22 cellular contexts compared by ENCODE assay signal in genomic region chr7:20561466-20561865, GRCh38. TPM values are rescaled to one million over a fixed set of nuclear protein-coding genes. Genes with fewer than 3 reads are reported as not detected.
DNase-seq lines count a peak whose midpoint lies in the region; TF ChIP-seq lines count a peak whose summit lies in the region.
"Had no signal": no experiment of that assay in that cellular context is flagged by ENCODE, and none has a peak within 500 bp of the region (broad histone marks: within the 10 kb centered on the region; RNA-seq: fewer than 3 reads in every experiment).

No MANE protein-coding gene starts in this region.

- DNase-seq in astrocyte of the hippocampus (ENCODE audit: low read depth, low spot score) (peak; percentile 73), foreskin melanocyte (peak; percentile 99), renal cortical epithelial cell (ENCODE audit: low read depth) (peak; percentile 79), NCI-H1436 treated with DMSO at 0.1 percent for 48 hours (lab: John Stamatoyannopoulos, UW) (no peak), C1 segment of cervical spinal cord (lab: John Stamatoyannopoulos, UW) (no peak), COR-L47 (lab: John Stamatoyannopoulos, UW) (no peak)
- DNase-seq: activated naive CD4-positive, alpha-beta T cell treated with Interleukin-2 at 50 U/mL for 16 hours; activated T-cell treated with anti-CD3 and anti-CD28 coated beads, Interleukin-2, amount 50 U/mL, for 24 hours; CD4-positive, CD25-positive, alpha-beta regulatory T cell; cortex of kidney; DMS153; left ventricle myocardium inferior; MM.1S; mucosa of descending colon; NCI-H1417; NCI-H510A treated with DMSO at 0.1 percent for 48 hours; pancreas; right cardiac atrium; stimulated activated naive CD4-positive, alpha-beta T cell treated with Interleukin-2 at 50 U/mL for 16 hours; testis had no signal

- peak; percentile 16; the same call in 1 of the 2 replicates for TF ChIP-seq EP300 in Ishikawa (IDR thresholded peaks at IDR 0.05; ENCODE audit: borderline replicate concordance)

- no peak for TF ChIP-seq RAD21 in Ishikawa (IDR thresholded peaks at IDR 0.05; ENCODE audit: low read depth)

TF ChIP-seq in Ishikawa, 13 proteins besides CTCF, POLR2A, EP300 and RAD21:
- TF ChIP-seq TEAD4 (IDR thresholded peaks at IDR 0.05) (peak; percentile 41; the same call in 1 of the 2 replicates), CREB1 (IDR thresholded peaks at IDR 0.05; ENCODE audit: low read depth) (no peak), EGR1 (IDR thresholded peaks at IDR 0.05) (no peak)

RNA-seq across cellular contexts. Expression of gene ABCB5, which starts 54.0 kb away (rescaled TPM):
- 0.10 TPM in 1 of 2 replicates, not detected in the other for total RNA-seq in renal cortical epithelial cell
- total RNA-seq: cardiac muscle cell; CD4-positive, CD25-positive, alpha-beta regulatory T cell; left ventricle myocardium inferior; right cardiac atrium had no signal

Comparison
In these comparisons a context has a peak if more than half of its experiments do, and no peak if none do; other contexts are left out.
1. DNase-seq: peak in astrocyte of the hippocampus (single experiment), foreskin melanocyte (single experiment) and renal cortical epithelial cell (single experiment); none in NCI-H1436 treated with DMSO at 0.1 percent for 48 hours (single experiment), C1 segment of cervical spinal cord (0 of 14) and COR-L47 (single experiment).